Comparison of ENCODE assay signal across 8 cellular contexts in the genomic region with DNA sequence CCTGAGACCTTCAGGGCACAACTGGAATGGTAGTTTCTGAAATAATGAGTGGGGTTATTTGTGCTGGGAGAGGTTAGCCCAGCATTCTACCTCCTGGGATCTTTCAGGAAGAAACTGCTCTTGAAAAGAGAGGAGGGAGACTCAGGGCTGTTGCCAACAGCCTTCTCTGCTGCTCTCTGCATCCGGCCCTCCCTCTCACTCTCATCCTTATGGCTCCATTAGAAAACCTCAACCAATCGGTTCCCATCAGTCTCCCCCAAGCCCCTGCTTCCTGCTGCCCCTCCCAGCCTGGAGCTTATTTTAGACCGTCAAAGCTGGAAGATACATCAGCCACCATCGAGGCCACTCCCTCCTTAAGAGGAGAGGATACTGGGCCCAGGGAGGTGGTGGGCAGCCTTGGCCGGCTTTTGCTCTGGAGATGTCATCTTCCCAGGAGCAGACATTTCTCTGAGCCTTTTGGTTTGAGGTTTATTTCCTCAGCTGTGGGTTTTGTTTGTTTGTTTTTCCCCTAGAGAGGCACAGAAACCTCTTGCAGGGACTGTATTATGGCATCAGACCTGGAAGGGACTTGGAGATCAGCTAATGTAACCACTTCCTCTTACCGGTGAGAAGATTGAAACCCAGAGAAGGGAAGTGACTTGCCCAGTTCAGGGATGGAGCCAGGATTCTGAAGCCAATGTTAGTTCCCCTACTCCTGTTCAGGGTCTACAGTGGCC. TPM values are rescaled to one million over a fixed set of nuclear protein-coding genes. Genes with fewer than 3 reads are reported as not detected.
DNase-seq lines count a peak whose midpoint lies in the region; ATAC-seq and TF ChIP-seq lines count a peak whose summit lies in the region.

No MANE protein-coding gene starts in this region.

- DNase-seq in EL = peak; percentile 86
- DNase-seq in IMR-90 = peak; percentile 79
- DNase-seq in T-cell = no peak
- peak; percentile 66 for DNase-seq in naive B cell
- DNase-seq in activated gamma-delta T cell (lab: John Stamatoyannopoulos, UW) = no peak
- no peak for DNase-seq in stimulated activated CD4-positive, alpha-beta T cell treated with anti-CD3 and anti-CD28 coated beads, Interleukin-1b, Interleukin-23, amount 100 ng/mL, for 48 hours

- H3K36me3 ChIP-seq in IMR-90 (ENCODE audit: control insufficient read depth, insufficient read depth, low read length) (no peaks in the 10 kb centered on the region; the same call in 1 of the 2 replicates), esophagus (ENCODE audit: control insufficient read depth in 2 of 2, insufficient read depth in 2 of 2, low read length in 1 of 2) (no peaks in the 10 kb centered on the region)

- H2AK9ac ChIP-seq in IMR-90 (replicated peaks; ENCODE audit: low read depth, low read length, poor library complexity) = peak overlapping the region; percentile 65

- no peaks in the 10 kb centered on the region for H3K27me3 Mint-ChIP-seq in T-cell
- no peaks in the 10 kb centered on the region for H3K27me3 Mint-ChIP-seq in naive B cell

- POLR2A ChIA-PET in IMR-90 (lab: Charles Lee; ENCODE audit: unreplicated experiment) (no interaction called here), T-cell (lab: Charles Lee) (interaction anchor here in 1 of 2 donors (0.5 to 0.7 kb wide), 3 partner anchors 49 to 664 kb away, joined by 3 to 9 read pairs (median 3); partner anchors contain the start of gene UBB)

- dilution Hi-C loops in IMR-90 (cut with HindIII; ENCODE audit: low sequenced_read_pairs, unreplicated experiment) = no loop called here

- H3K27me3 ChIP-seq in IMR-90 (ENCODE audit: control insufficient read depth, insufficient read depth, low read length) (no peaks in the 10 kb centered on the region), esophagus (ENCODE audit: control insufficient read depth in 1 of 2, insufficient read depth in 2 of 2, low read length in 2 of 2) (no peaks in the 10 kb centered on the region)

- BruUV-seq in IMR-90 (replicated peaks; lab: Mats Ljungman, UMichigan) = no TSS peak

- H3K9me3 ChIP-seq in IMR-90 (ENCODE audit: control insufficient read depth, insufficient read depth, low read length) = no peaks in the 10 kb centered on the region
- H3K9me3 ChIP-seq in esophagus (ENCODE audit: control insufficient read depth in 2 of 2, insufficient read depth in 1 of 2, low read depth in 1 of 2, low read length in 1 of 2) = no peaks in the 10 kb centered on the region

- H4K20me1 ChIP-seq in IMR-90 (ENCODE audit: insufficient read depth, low read length) = peaks cover 68% of the 10 kb centered on the region

- no peak for TF ChIP-seq CTCF in IMR-90 (conservative IDR thresholded peaks at IDR 0.05; ENCODE audit: low read depth, low read length)

- H3K27ac ChIP-seq in IMR-90 (ENCODE audit: insufficient read depth, low read length) (peak overlapping the region; percentile 63), esophagus (ENCODE audit: low read depth in 2 of 2, low read length in 1 of 2) (peak overlapping the region; percentile 60 to 82)

- peak overlapping the region; percentile 41; the same call in 1 of the 2 replicates for H2BK120ac ChIP-seq in IMR-90 (ENCODE audit: low read depth, low read length)

- in situ Hi-C loops in IMR-90 (cut with MboI; ENCODE audit: low sequenced_read_pairs) = no loop called here

- peak overlapping the region; percentile 50 for H3K9ac ChIP-seq in IMR-90 (ENCODE audit: low read depth, low read length)

- peaks cover 7 to 67% of the 10 kb centered on the region in 2 experiments; a peak in 3 of 4 replicates for H3K79me1 ChIP-seq in IMR-90 (ENCODE audit: low read depth in 1 of 2, low read length in 2 of 2)

- H3K27ac Mint-ChIP-seq in T-cell (peak overlapping the region; percentile 79 to 89), naive B cell (peak overlapping the region; percentile 33 to 97 (median 86))

- peak overlapping the region; percentile 95 for H3K23ac ChIP-seq in IMR-90 (ENCODE audit: low read depth, low read length)

- H4K5ac ChIP-seq in IMR-90 (ENCODE audit: low read depth, low read length) = peak overlapping the region; percentile 15

- peaks cover 70 to 73% (median 72%) of the 10 kb centered on the region in 3 donors for H3K4me1 Mint-ChIP-seq in T-cell
- H3K4me1 Mint-ChIP-seq in naive B cell = peaks cover 65 to 79% (median 76%) of the 10 kb centered on the region in 3 donors

- H3K56ac ChIP-seq in IMR-90 (ENCODE audit: extremely low read depth, insufficient read depth, low read length) = no peak overlapping the region

- peak overlapping the region; percentile 9 for H3K4me3 ChIP-seq in IMR-90 (ENCODE audit: insufficient read depth, low read depth, low read length)
- H3K4me3 ChIP-seq in esophagus (ENCODE audit: low read depth in 1 of 2, low read length in 2 of 2) = peak overlapping the region; percentile 8 to 95

- peak overlapping the region; percentile 81 for H3K4me2 ChIP-seq in IMR-90 (ENCODE audit: low read depth, low read length)

- no peak overlapping the region for H4K91ac ChIP-seq in IMR-90 (ENCODE audit: insufficient read depth, low read depth, low read length)

- no peak overlapping the region for H2AFZ ChIP-seq in IMR-90 (replicated peaks; ENCODE audit: low read length, poor library complexity)

- no CpG with 5 or more reads among the region's 6 CpGs for WGBS in IMR-90 (ENCODE audit: extremely low coverage in 2 of 2, insufficient read length in 1 of 2), 2 experiments
- 5 to 8% methylated on average over 6 of the region's 6 CpGs for WGBS in esophagus, 2 donors

- no peak for TF ChIP-seq RAD21 in IMR-90 (IDR thresholded peaks at IDR 0.05; ENCODE audit: low read length)

- TF ChIP-seq POLR2A in IMR-90 (IDR thresholded peaks at IDR 0.05; ENCODE audit: low read depth, low read length) = peak; percentile 77

- CTCF ChIA-PET in IMR-90 (lab: Yijun Ruan, JAX) = no interaction called here
- CTCF ChIA-PET in T-cell (lab: Charles Lee) = interaction anchor here in 1 of 2 donors (1.4 kb wide), 1 partner anchor 10 kb away, joined by 6 read pairs; no protein-coding TSS in a partner anchor

- peak overlapping the region in 1 of 2 experiments; percentile 41; a peak in 2 of 4 replicates for H4K8ac ChIP-seq in IMR-90 (ENCODE audit: low read depth in 2 of 2, low read length in 2 of 2)

- peak overlapping the region; percentile 67 for H3K4ac ChIP-seq in IMR-90 (ENCODE audit: low read depth, low read length)

- H3K9me3 Mint-ChIP-seq in T-cell (no peaks in the 10 kb centered on the region), naive B cell (no peaks in the 10 kb centered on the region)

- H3K36me3 Mint-ChIP-seq in T-cell = no peaks in the 10 kb centered on the region
- H3K36me3 Mint-ChIP-seq in naive B cell = no peaks in the 10 kb centered on the region

- H3K18ac ChIP-seq in IMR-90 (ENCODE audit: low read depth, low read length) = peak overlapping the region; percentile 48; the same call in 1 of the 2 replicates

- ATAC-seq in IMR-90 (ENCODE audit: low read depth) (peak; percentile 12), T-cell (replicated peaks in 1 of 4) (no peak), naive B cell (ENCODE audit: low read depth in 2 of 2) (peak; percentile 49 to 56), GM18909 (IDR thresholded peaks at IDR 0.05; ENCODE audit: poor library complexity, unreplicated experiment) (no peak)

- H2BK15ac ChIP-seq in IMR-90 (ENCODE audit: low read depth, low read length) = peak overlapping the region; percentile 9; the same call in 1 of the 3 replicates

- H3K4me1 ChIP-seq in IMR-90 (ENCODE audit: control insufficient read depth, insufficient read depth, low read length) (peaks cover 16% of the 10 kb centered on the region), esophagus (ENCODE audit: control insufficient read depth in 2 of 2, insufficient read depth in 2 of 2, low read length in 1 of 2) (peaks cover 4% of the 10 kb centered on the region in 2 donors)

- peak overlapping the region; percentile 77 for H3K14ac ChIP-seq in IMR-90 (replicated peaks; ENCODE audit: low read depth, low read length)

- H3K9me1 ChIP-seq in IMR-90 (ENCODE audit: insufficient read depth, low read length) = peaks cover 30% of the 10 kb centered on the region

- intact Hi-C loops in IMR-90 (cut with micrococcal nuclease) = loop anchor here (2.0 to 5.0 kb wide), 2 partner anchors 52 to 107 kb away; no protein-coding TSS in a partner anchor

- H2BK5ac ChIP-seq in IMR-90 (ENCODE audit: low read depth, low read length, poor library complexity, severe bottlenecking) = peak overlapping the region; percentile 62

- H3K4me3 Mint-ChIP-seq in T-cell (peak overlapping the region; percentile 93 to 95 (median 94)), naive B cell (peak overlapping the region; percentile 93 to 98 (median 96))

- no peak overlapping the region for H2BK20ac ChIP-seq in IMR-90 (ENCODE audit: low read depth, low read length)

- H2AK5ac ChIP-seq in IMR-90 (ENCODE audit: low read depth, low read length) = peak overlapping the region; percentile 51; the same call in 1 of the 2 replicates

TF ChIP-seq in IMR-90, 13 proteins besides CTCF, POLR2A, EP300 and RAD21:
- TF ChIP-seq, protein P1, sequence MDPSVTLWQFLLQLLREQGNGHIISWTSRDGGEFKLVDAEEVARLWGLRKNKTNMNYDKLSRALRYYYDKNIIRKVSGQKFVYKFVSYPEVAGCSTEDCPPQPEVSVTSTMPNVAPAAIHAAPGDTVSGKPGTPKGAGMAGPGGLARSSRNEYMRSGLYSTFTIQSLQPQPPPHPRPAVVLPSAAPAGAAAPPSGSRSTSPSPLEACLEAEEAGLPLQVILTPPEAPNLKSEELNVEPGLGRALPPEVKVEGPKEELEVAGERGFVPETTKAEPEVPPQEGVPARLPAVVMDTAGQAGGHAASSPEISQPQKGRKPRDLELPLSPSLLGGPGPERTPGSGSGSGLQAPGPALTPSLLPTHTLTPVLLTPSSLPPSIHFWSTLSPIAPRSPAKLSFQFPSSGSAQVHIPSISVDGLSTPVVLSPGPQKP (IDR thresholded peaks at IDR 0.05; ENCODE audit: borderline replicate concordance, low read depth, low read length) = no peak
- TF ChIP-seq NFE2L2 (IDR thresholded peaks at IDR 0.05; ENCODE audit: low read depth, low read length) (no peak), RCOR1 (IDR thresholded peaks at IDR 0.05; ENCODE audit: insufficient replicate concordance, low read length) (no peak), FOS (IDR thresholded peaks at IDR 0.05; ENCODE audit: low read depth, low read length) (no peak), MAZ (IDR thresholded peaks at IDR 0.05; ENCODE audit: borderline replicate concordance, low read depth, low read length) (no peak), CHD1 (IDR thresholded peaks at IDR 0.05; ENCODE audit: low read depth, low read length) (no peak)

RNA-seq across cellular contexts. Expression of gene MPRIP, which starts 2.7 kb away (rescaled TPM):
- total RNA-seq in IMR-90 (2012; rRNA removed) (111 and 113 TPM in 2 replicates), T-cell (100 to 1,000 TPM; 189 to 266 (median 247) TPM)
- polyA plus RNA-seq in IMR-90 (2012; rRNA removed) (147 and 149 TPM in 2 replicates), esophagus (100 to 1,000 TPM; 122 to 226 TPM), naive B cell (ENCODE audit: low read depth in 6 of 6) (10 to 100 TPM in 4 of 6 donors, 1 to 10 TPM in 2; 1.9 to 26.0 (median 12.6) TPM)
- 125 and 140 TPM in 2 replicates for polyA plus RNA-seq in IMR-90 (2012; cell fraction: cytosol; rRNA removed)
- 139 TPM in 2 replicates for polyA plus RNA-seq in IMR-90 (2012; cell fraction: nucleus; rRNA removed; ENCODE audit: low replicate concordance)

Comparison
In these comparisons a context has a peak if more than half of its experiments do, and no peak if none do; other contexts are left out.
1. DNase-seq: peak in EL (single experiment), IMR-90 (single experiment) and naive B cell (single experiment); none in T-cell (0 of 34), activated gamma-delta T cell (single experiment) and stimulated activated CD4-positive, alpha-beta T cell treated with anti-CD3 and anti-CD28 coated beads, Interleukin-1b, Interleukin-23, amount 100 ng/mL, for 48 hours (single experiment).
2. ATAC-seq: peak in IMR-90 (single experiment) and naive B cell (2 of 2); none in T-cell (0 of 4) and GM18909 (single experiment).
3. RNA of gene MPRIP, which starts 2.7 kb away (polyA plus RNA-seq): 122 to 226 TPM in esophagus and 125 to 149 TPM in IMR-90; 1.9 to 26.0 TPM in naive B cell; every median in the first group is over 4 times any median in the second.